ENCODE assay signal across 33 cellular contexts in the genomic region with DNA sequence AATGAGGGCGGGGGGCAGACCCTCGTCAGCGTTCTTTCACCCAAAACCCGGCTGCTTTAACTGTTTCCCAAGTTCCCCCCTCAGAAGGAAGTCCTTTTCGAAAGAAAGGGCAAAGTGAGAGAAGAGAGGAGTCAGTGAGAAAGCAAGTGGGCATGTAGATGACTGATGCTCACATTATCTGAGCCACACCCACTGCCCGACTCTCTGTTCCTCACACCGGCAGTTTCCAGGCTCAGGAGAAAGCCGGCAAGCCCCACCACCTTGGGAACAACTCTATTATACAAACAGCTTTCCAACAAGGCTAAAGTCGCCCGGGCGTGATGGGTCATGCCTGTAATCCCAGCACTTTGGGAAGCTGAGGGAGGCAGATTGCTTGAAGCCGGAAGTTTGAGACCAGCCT.
"Had no signal": no experiment of that assay in that cellular context is flagged by ENCODE, and none has a peak within 500 bp of the region (broad histone marks: within the 10 kb centered on the region; RNA-seq: fewer than 3 reads in every experiment).

No MANE protein-coding gene starts in this region.

- H3K9me3 ChIP-seq: body of pancreas, heart left ventricle, neutrophil, ovary, thoracic aorta, uterus had no signal

- DNase-seq: activated CD4-positive, alpha-beta T cell treated with anti-CD3 and anti-CD28 coated beads for 4 hours; activated CD4-positive, alpha-beta T cell treated with anti-CD3 and anti-CD28 coated beads, Interleukin-2, amount 50 U/mL, for 4 hours; activated CD4-positive, CD25-positive, alpha-beta regulatory T cell; activated CD8-positive, alpha-beta memory T cell treated with anti-CD3 and anti-CD28 coated beads for 24 hours; activated effector memory CD4-positive, alpha-beta T cell treated with Interleukin-2 at 50 U/mL for 16 hours; activated naive CD4-positive, alpha-beta T cell treated with Interleukin-2 at 50 U/mL for 16 hours; anterior cingulate cortex; body of pancreas; cerebellar nuclear complex; dorsolateral prefrontal cortex; effector memory CD4-positive, alpha-beta T cell; heart left ventricle; immature natural killer cell; kidney; left colon; naive B cell; nephron progenitor cell; ovary; retina; stimulated activated CD4-positive, alpha-beta T cell treated with anti-CD3 and anti-CD28 coated beads, Interleukin-12 subunit alpha, Interleukin-12 subunit beta, amount 100 ng/mL, for 4 hours; stimulated activated CD4-positive, alpha-beta T cell treated with anti-CD3 and anti-CD28 coated beads, Interleukin-4, amount 100 ng/mL, for 1 hour; uterus had no signal

- H3K9me3 Mint-ChIP-seq: immature natural killer cell; mesothelial cell of epicardium; naive B cell; nephron progenitor cell; stimulated activated naive CD8-positive, alpha-beta T cell treated with anti-CD3 and anti-CD28 coated beads, Interleukin-15, Interleukin-2, amounts not matched to agents 100 ng/mL and 50 ng/mL, for 24 hours; type B pancreatic cell had no signal

- FAIRE-seq: kidney had no signal

- H3K27ac Mint-ChIP-seq: activated naive CD8-positive, alpha-beta T cell; immature natural killer cell; mesothelial cell of epicardium; nephron progenitor cell; progenitor cell of endocrine pancreas; stimulated activated naive CD8-positive, alpha-beta T cell treated with anti-CD3 and anti-CD28 coated beads, Interleukin-15, Interleukin-2, amounts not matched to agents 100 ng/mL and 50 ng/mL, for 24 hours; type B pancreatic cell had no signal

- H3K4me3 ChIP-seq: body of pancreas, cardiac muscle cell, coronary artery, dorsolateral prefrontal cortex, heart left ventricle, ovary, skin epidermis, thoracic aorta, uterus had no signal

- H3K36me3 Mint-ChIP-seq: activated naive CD8-positive, alpha-beta T cell had no signal

- H3K27me3 ChIP-seq: body of pancreas, cardiac muscle cell, dorsolateral prefrontal cortex, heart left ventricle, neutrophil, ovary, uterus had no signal

- H3K27me3 Mint-ChIP-seq: activated naive CD8-positive, alpha-beta T cell; naive B cell; progenitor cell of endocrine pancreas; stimulated activated naive CD8-positive, alpha-beta T cell treated with anti-CD3 and anti-CD28 coated beads, Interleukin-15, Interleukin-2, amounts not matched to agents 100 ng/mL and 50 ng/mL, for 24 hours; type B pancreatic cell had no signal

- H3K4me3 Mint-ChIP-seq: activated naive CD8-positive, alpha-beta T cell; immature natural killer cell; mesothelial cell of epicardium; naive B cell; nephron progenitor cell; stimulated activated naive CD8-positive, alpha-beta T cell treated with anti-CD3 and anti-CD28 coated beads, Interleukin-15, Interleukin-2, amounts not matched to agents 100 ng/mL and 50 ng/mL, for 24 hours; type B pancreatic cell had no signal

- H3K36me3 ChIP-seq: ovary, uterus had no signal

- ATAC-seq: body of pancreas, heart left ventricle, left colon, sciatic nerve had no signal

- H3K27ac ChIP-seq: body of pancreas, cardiac muscle cell, coronary artery, dorsolateral prefrontal cortex, heart left ventricle, neutrophil, ovary, skin epidermis, thoracic aorta, uterus had no signal

- H3K4me1 ChIP-seq: body of pancreas, uterus had no signal
